Comparison of ENCODE assay signal across 15 cellular contexts in the genomic region with DNA sequence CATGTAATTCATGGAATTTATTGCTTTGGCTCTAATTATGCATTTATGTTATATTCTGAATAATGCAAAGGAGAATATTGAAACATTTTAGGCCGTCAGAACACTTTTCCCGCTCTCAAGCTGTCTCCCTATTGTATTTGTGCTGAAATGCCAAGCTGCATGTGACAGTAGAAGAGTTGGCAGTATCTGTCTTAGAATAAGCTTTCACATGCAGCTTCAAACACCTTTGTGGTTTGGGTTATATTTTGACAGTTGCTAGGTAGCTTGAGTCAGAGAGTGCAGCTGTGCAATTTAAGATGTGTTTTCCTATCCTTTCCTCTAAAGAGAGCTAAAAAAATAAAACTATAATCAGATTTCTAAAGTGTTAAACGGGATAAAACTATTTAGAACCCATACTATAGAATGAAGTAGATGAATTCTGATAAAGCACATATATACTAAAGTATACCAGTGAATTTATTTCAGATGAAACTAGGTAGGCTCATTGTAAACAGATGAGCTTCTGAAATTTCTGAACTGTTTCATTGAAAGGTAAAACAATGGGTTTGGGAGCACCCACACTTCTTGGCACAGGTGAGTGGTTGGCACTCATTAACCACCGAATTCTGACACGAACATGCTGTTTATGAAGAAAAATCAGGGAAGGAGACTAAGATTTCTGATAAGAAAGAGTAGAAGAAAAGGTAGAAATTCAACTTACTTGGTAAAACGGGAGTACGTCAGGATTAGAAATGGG. TPM values are rescaled to one million over a fixed set of nuclear protein-coding genes. Genes with fewer than 3 reads are reported as not detected.
DNase-seq lines count a peak whose midpoint lies in the region; ATAC-seq, FAIRE-seq and TF ChIP-seq lines count a peak whose summit lies in the region.
"Had no signal": no experiment of that assay in that cellular context is flagged by ENCODE, and none has a peak within 500 bp of the region (broad histone marks: within the 10 kb centered on the region; RNA-seq: fewer than 3 reads in every experiment).

No MANE protein-coding gene starts in this region.

- CTCF ChIA-PET in activated CD4-positive, alpha-beta memory T cell treated with anti-CD3 and anti-CD28 coated beads for 36 hours (lab: Charles Lee) = interaction anchor here (0.7 to 1.4 kb wide), 5 partner anchors 9 to 449 kb away, joined by 3 to 7 read pairs (median 4); no protein-coding TSS in a partner anchor
- CTCF ChIA-PET in activated CD4-positive, alpha-beta memory T cell treated with anti-CD3 and anti-CD28 coated beads, Interleukin-2, amount 10 ng/mL, durations not matched to agents 7 days and 5 days (lab: Charles Lee) = interaction anchor here (0.7 to 1.6 kb wide), 2 partner anchors 10 to 79 kb away, joined by 3 to 4 read pairs; no protein-coding TSS in a partner anchor

- peak overlapping the region; percentile 0; the same call in 1 of the 2 replicates for H2AFZ ChIP-seq in KMS-11 (ENCODE audit: low read depth)

- H3K36me3 Mint-ChIP-seq in activated CD4-positive, alpha-beta memory T cell treated with anti-CD3 and anti-CD28 coated beads for 36 hours = no peaks in the 10 kb centered on the region
- H3K36me3 Mint-ChIP-seq in activated CD4-positive, alpha-beta memory T cell treated with anti-CD3 and anti-CD28 coated beads, Interleukin-2, amount 10 ng/mL, durations not matched to agents 7 days and 5 days (ENCODE audit: low read depth) = no peaks in the 10 kb centered on the region
- H3K36me3 Mint-ChIP-seq in neural crest cell (ENCODE audit: low read depth) (no peaks in the 10 kb centered on the region), CD14-positive monocyte (no peaks in the 10 kb centered on the region)
- H3K36me3 Mint-ChIP-seq: immature natural killer cell, mesothelial cell of epicardium had no signal

- H3K27me3 ChIP-seq in KMS-11 (ENCODE audit: insufficient read depth, low read depth) (no peaks in the 10 kb centered on the region), bronchial epithelial cell (ENCODE audit: control insufficient read depth, insufficient read depth, low read length) (no peaks in the 10 kb centered on the region)
- H3K27me3 ChIP-seq: tibial artery had no signal

- no peak for TF ChIP-seq CTCF in KMS-11 (conservative IDR thresholded peaks at IDR 0.05; ENCODE audit: low read depth, low read length)
- TF ChIP-seq CTCF in bronchial epithelial cell (IDR thresholded peaks at IDR 0.05; ENCODE audit: insufficient read depth, low read length, severe bottlenecking) = no peak
- TF ChIP-seq CTCF in neural crest cell (conservative IDR thresholded peaks at IDR 0.05) = no peak
- no peak for TF ChIP-seq CTCF in CD14-positive monocyte (IDR thresholded peaks at IDR 0.05)

- H3K27ac Mint-ChIP-seq in activated CD4-positive, alpha-beta memory T cell treated with anti-CD3 and anti-CD28 coated beads for 36 hours = peak overlapping the region; percentile 16
- no peak overlapping the region for H3K27ac Mint-ChIP-seq in activated CD4-positive, alpha-beta memory T cell treated with anti-CD3 and anti-CD28 coated beads, Interleukin-2, amount 10 ng/mL, durations not matched to agents 7 days and 5 days
- H3K27ac Mint-ChIP-seq in neural crest cell (ENCODE audit: unreplicated experiment) (peak overlapping the region; percentile 63), CD14-positive monocyte (no peak overlapping the region)
- H3K27ac Mint-ChIP-seq: activated T-helper 1 cell treated with anti-CD3 and anti-CD28 coated beads, Interleukin-12 subunit alpha, Interleukin-12 subunit beta, Interleukin-2, Interleukin-4 antibody, amounts not matched to agents 30 ng/mL and 10 ng/mL and 1 ng/mL, durations not matched to agents 14 hours and 24 hours and 36 hours; immature natural killer cell; mesothelial cell of epicardium had no signal

- no peak for FAIRE-seq in bronchial epithelial cell (lab: Jason Lieb, UNC)

- H3K9me3 Mint-ChIP-seq in activated CD4-positive, alpha-beta memory T cell treated with anti-CD3 and anti-CD28 coated beads for 36 hours = no peaks in the 10 kb centered on the region
- H3K9me3 Mint-ChIP-seq in activated CD4-positive, alpha-beta memory T cell treated with anti-CD3 and anti-CD28 coated beads, Interleukin-2, amount 10 ng/mL, durations not matched to agents 7 days and 5 days = no peaks in the 10 kb centered on the region
- H3K9me3 Mint-ChIP-seq in neural crest cell (no peaks in the 10 kb centered on the region), CD14-positive monocyte (no peaks in the 10 kb centered on the region)
- H3K9me3 Mint-ChIP-seq: activated T-helper 1 cell treated with anti-CD3 and anti-CD28 coated beads, Interleukin-12 subunit alpha, Interleukin-12 subunit beta, Interleukin-2, Interleukin-4 antibody, amounts not matched to agents 30 ng/mL and 10 ng/mL and 1 ng/mL, durations not matched to agents 14 hours and 24 hours and 36 hours; immature natural killer cell; mesothelial cell of epicardium had no signal

- DNase-seq in activated CD4-positive, alpha-beta memory T cell treated with anti-CD3 and anti-CD28 coated beads for 36 hours = no peak
- DNase-seq in activated CD4-positive, alpha-beta memory T cell treated with anti-CD3 and anti-CD28 coated beads, Interleukin-2, amount 10 ng/mL, durations not matched to agents 7 days and 5 days = no peak
- DNase-seq in bronchial epithelial cell (ENCODE audit: low read depth) (peak; percentile 63), neural crest cell (ENCODE audit: low read depth, low spot score) (no peak), NCI-H2107 (lab: John Stamatoyannopoulos, UW) (no peak), CD14-positive monocyte (ENCODE audit: low spot score) (no peak)
- DNase-seq: immature natural killer cell, NCI-H1048, NCI-H226, tibial artery had no signal

- peaks cover 61% of the 10 kb centered on the region for H3K4me1 Mint-ChIP-seq in activated CD4-positive, alpha-beta memory T cell treated with anti-CD3 and anti-CD28 coated beads for 36 hours (ENCODE audit: low read depth)
- peaks cover 6% of the 10 kb centered on the region for H3K4me1 Mint-ChIP-seq in activated CD4-positive, alpha-beta memory T cell treated with anti-CD3 and anti-CD28 coated beads, Interleukin-2, amount 10 ng/mL, durations not matched to agents 7 days and 5 days
- H3K4me1 Mint-ChIP-seq in neural crest cell (no peaks in the 10 kb centered on the region), CD14-positive monocyte (no peaks in the 10 kb centered on the region)
- H3K4me1 Mint-ChIP-seq: immature natural killer cell, mesothelial cell of epicardium had no signal

- H4K20me1 ChIP-seq in KMS-11 (ENCODE audit: insufficient read depth) = no peaks in the 10 kb centered on the region

- peak overlapping the region; percentile 58 for H3K4me2 ChIP-seq in KMS-11

- H3K4me3 ChIP-seq in KMS-11 (IDR thresholded peaks at IDR 0.05; ENCODE audit: insufficient read depth, low read depth, low read length) (peak overlapping the region; percentile 42), bronchial epithelial cell (ENCODE audit: low read depth, low read length) (no peak overlapping the region)
- H3K4me3 ChIP-seq: tibial artery had no signal

- H3K27me3 Mint-ChIP-seq in activated CD4-positive, alpha-beta memory T cell treated with anti-CD3 and anti-CD28 coated beads for 36 hours = no peaks in the 10 kb centered on the region
- peaks cover 2% of the 10 kb centered on the region for H3K27me3 Mint-ChIP-seq in activated CD4-positive, alpha-beta memory T cell treated with anti-CD3 and anti-CD28 coated beads, Interleukin-2, amount 10 ng/mL, durations not matched to agents 7 days and 5 days
- H3K27me3 Mint-ChIP-seq in neural crest cell (ENCODE audit: low read depth) = peaks cover 23% of the 10 kb centered on the region
- peaks cover 0 to 2% (median 1%) of the 10 kb centered on the region in 3 donors for H3K27me3 Mint-ChIP-seq in CD14-positive monocyte (ENCODE audit: low read depth in 3 of 3)

- peak overlapping the region; percentile 50; the same call in 1 of the 2 replicates for H3K9ac ChIP-seq in KMS-11

- H3K36me3 ChIP-seq in KMS-11 (ENCODE audit: insufficient read depth) = no peaks in the 10 kb centered on the region
- no peaks in the 10 kb centered on the region for H3K36me3 ChIP-seq in bronchial epithelial cell (ENCODE audit: control insufficient read depth, insufficient read depth, low read length)
- H3K36me3 ChIP-seq: tibial artery had no signal

- H3K4me3 Mint-ChIP-seq in activated CD4-positive, alpha-beta memory T cell treated with anti-CD3 and anti-CD28 coated beads for 36 hours = no peak overlapping the region
- H3K4me3 Mint-ChIP-seq in activated CD4-positive, alpha-beta memory T cell treated with anti-CD3 and anti-CD28 coated beads, Interleukin-2, amount 10 ng/mL, durations not matched to agents 7 days and 5 days = no peak overlapping the region
- H3K4me3 Mint-ChIP-seq in neural crest cell = no peak overlapping the region
- H3K4me3 Mint-ChIP-seq in CD14-positive monocyte = no peak overlapping the region
- H3K4me3 Mint-ChIP-seq: activated T-helper 1 cell treated with anti-CD3 and anti-CD28 coated beads, Interleukin-12 subunit alpha, Interleukin-12 subunit beta, Interleukin-2, Interleukin-4 antibody, amounts not matched to agents 30 ng/mL and 10 ng/mL and 1 ng/mL, durations not matched to agents 14 hours and 24 hours and 36 hours; immature natural killer cell; mesothelial cell of epicardium had no signal

- POLR2A ChIA-PET in activated CD4-positive, alpha-beta memory T cell treated with anti-CD3 and anti-CD28 coated beads for 36 hours (lab: Charles Lee) = interaction anchor here (1.0 kb wide), 1 partner anchor 9 kb away, joined by 4 read pairs; no protein-coding TSS in a partner anchor
- POLR2A ChIA-PET in activated CD4-positive, alpha-beta memory T cell treated with anti-CD3 and anti-CD28 coated beads, Interleukin-2, amount 10 ng/mL, durations not matched to agents 7 days and 5 days (lab: Charles Lee) = no interaction called here

- peaks cover 84% of the 10 kb centered on the region for H3K4me1 ChIP-seq in KMS-11 (ENCODE audit: low read depth, poor library complexity, severe bottlenecking)

- H3K27ac ChIP-seq in KMS-11 = peak overlapping the region; percentile 88
- H3K27ac ChIP-seq: tibial artery, VCaP had no signal

- no peaks in the 10 kb centered on the region for H3K79me2 ChIP-seq in KMS-11 (ENCODE audit: insufficient read depth, low read depth)

- intact Hi-C loops in activated CD4-positive, alpha-beta memory T cell treated with anti-CD3 and anti-CD28 coated beads for 36 hours (cut with micrococcal nuclease) = loop anchor here (1.0 to 2.0 kb wide), 2 partner anchors 10 to 41 kb away; no protein-coding TSS in a partner anchor
- intact Hi-C loops in CD14-positive monocyte (cut with micrococcal nuclease) = no loop called here

- no peak for ATAC-seq in HG02885 (IDR thresholded peaks at IDR 0.05; ENCODE audit: poor library complexity, unreplicated experiment)

RNA-seq across cellular contexts. Expression of a gene that starts 43.4 kb away (rescaled TPM):
- 1 to 10 TPM; 1.7 to 1.9 TPM for total RNA-seq in activated CD4-positive, alpha-beta memory T cell treated with anti-CD3 and anti-CD28 coated beads for 36 hours
- 1 to 10 TPM; 1.2 to 1.6 TPM for total RNA-seq in activated CD4-positive, alpha-beta memory T cell treated with anti-CD3 and anti-CD28 coated beads, Interleukin-2, amount 10 ng/mL, durations not matched to agents 7 days and 5 days
- total RNA-seq in bronchial epithelial cell = under 0.01 TPM in 1 of 2 replicates, not detected in the other
- total RNA-seq in neural crest cell = 0.32 and 0.72 TPM in 2 replicates
- polyA plus RNA-seq in CD14-positive monocyte = 1 to 10 TPM in 1 of 2 donors, under 1 TPM in 1; 0.79 to 1.4 TPM

Comparison
In these comparisons a context has a peak if more than half of its experiments do, and no peak if none do; other contexts are left out.
1. H3K27ac Mint-ChIP-seq: peak in activated CD4-positive, alpha-beta memory T cell treated with anti-CD3 and anti-CD28 coated beads for 36 hours (single experiment) and neural crest cell (single experiment); none in activated CD4-positive, alpha-beta memory T cell treated with anti-CD3 and anti-CD28 coated beads, Interleukin-2, amount 10 ng/mL, durations not matched to agents 7 days and 5 days (single experiment) and CD14-positive monocyte (0 of 7).